ENCODE assay signal across 8 cellular contexts in the genomic region with DNA sequence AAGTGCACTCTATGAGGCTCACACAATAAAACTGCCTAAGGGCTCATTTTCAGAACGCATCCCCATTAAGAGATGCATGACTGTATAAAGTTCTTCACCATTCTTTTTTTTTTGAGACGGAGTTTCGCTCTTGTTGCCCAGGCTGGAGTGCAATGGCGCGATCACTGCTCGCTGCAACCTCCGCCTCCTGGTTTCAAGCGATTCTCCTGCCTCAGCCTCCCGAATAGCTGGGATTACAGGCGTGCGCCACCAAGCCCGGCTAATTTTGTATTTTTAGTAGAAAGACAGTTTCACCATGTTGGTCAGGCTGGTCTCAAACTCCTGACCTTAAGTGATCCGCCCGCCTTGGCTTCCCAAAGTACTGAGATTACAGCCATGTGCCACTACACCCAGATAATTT. TPM values are rescaled to one million over a fixed set of nuclear protein-coding genes. Genes with fewer than 3 reads are reported as not detected.
DNase-seq lines count a peak whose midpoint lies in the region; ATAC-seq and TF ChIP-seq lines count a peak whose summit lies in the region.
"Not testable (repeated sequence)": the region's sequence is repeated elsewhere in the genome, so short reads cannot be mapped to it uniquely, and the experiment has no call there.
"Had no signal": no experiment of that assay in that cellular context is flagged by ENCODE, and none has a peak within 500 bp of the region (broad histone marks: within the 10 kb centered on the region; RNA-seq: fewer than 3 reads in every experiment).

No MANE protein-coding gene starts in this region.

- not testable (repeated sequence) for DNase-seq in GM12864 (ENCODE audit: low read depth); NB4 (ENCODE audit: low read depth); WTC11 (ENCODE audit: low spot score); endothelial cell (ENCODE audit: low spot score); mesothelial cell of epicardium (ENCODE audit: low spot score in 2 of 2, unreplicated experiment in 2 of 2); sigmoid colon

- peaks cover 16% of the 10 kb centered on the region for H3K36me3 Mint-ChIP-seq in WTC11
- H3K36me3 Mint-ChIP-seq in activated naive CD8-positive, alpha-beta T cell = not testable (repeated sequence)
- H3K36me3 Mint-ChIP-seq in endothelial cell (ENCODE audit: low read depth, unreplicated experiment) = peaks cover 17% of the 10 kb centered on the region
- H3K36me3 Mint-ChIP-seq in mesothelial cell of epicardium = peaks cover 13% of the 10 kb centered on the region

- TF ChIP-seq EP300 in sigmoid colon (IDR thresholded peaks at IDR 0.05) = not testable (repeated sequence)

- 96% methylated on average over 14 of the region's 14 CpGs for WGBS in sigmoid colon, 2 donors

- H3K4me3 Mint-ChIP-seq in WTC11 (peak overlapping the region; percentile 98; the same call in 1 of the 2 replicates), endothelial cell (ENCODE audit: unreplicated experiment) (peak overlapping the region; percentile 97), mesothelial cell of epicardium (peak overlapping the region; percentile 20)
- H3K4me3 Mint-ChIP-seq in activated naive CD8-positive, alpha-beta T cell = peak overlapping the region; percentile 99

- CTCF ChIA-PET in WTC11 (lab: Charles Lee) = interaction anchor here (3.7 to 4.6 kb wide), 3 partner anchors 39 to 333 kb away, joined by 25 to 103 read pairs (median 48); no protein-coding TSS in a partner anchor

- TF ChIP-seq CTCF in GM12864 (IDR thresholded peaks at IDR 0.05; ENCODE audit: low read depth, low read length, missing control alignments); NB4 (IDR thresholded peaks at IDR 0.05; ENCODE audit: low read depth, low read length); WTC11 (IDR thresholded peaks at IDR 0.05); endothelial cell (IDR thresholded peaks at IDR 0.05; ENCODE audit: unreplicated experiment); mesothelial cell of epicardium (IDR thresholded peaks at IDR 0.05; ENCODE audit: unreplicated experiment); sigmoid colon (IDR thresholded peaks at IDR 0.05): not testable (repeated sequence)

- peak overlapping the region; percentile 97 to 98 (median 98) for H3K27ac ChIP-seq in sigmoid colon

- H3K36me3 ChIP-seq in sigmoid colon = not testable (repeated sequence)

- not testable (repeated sequence) for H3K9me3 ChIP-seq in sigmoid colon

- not testable (repeated sequence) for ATAC-seq in WTC11

- POLR2A ChIA-PET in WTC11 (lab: Charles Lee) = not testable (repeated sequence)

- intact Hi-C loops in sigmoid colon (cut with DNase I) = loop anchor here (5.0 kb wide), 1 partner anchor 210 kb away; a partner anchor contains a TSS

- not testable (repeated sequence) for H3K27ac Mint-ChIP-seq in WTC11; endothelial cell (ENCODE audit: unreplicated experiment)
- H3K27ac Mint-ChIP-seq in activated naive CD8-positive, alpha-beta T cell = peak overlapping the region; percentile 100
- peak overlapping the region; percentile 96 for H3K27ac Mint-ChIP-seq in mesothelial cell of epicardium

- H3K4me1 ChIP-seq in sigmoid colon = peaks cover 0 to 48% (median 24%) of the 10 kb centered on the region in 4 donors

- H3K27me3 ChIP-seq in sigmoid colon = not testable (repeated sequence)

- TF ChIP-seq POLR2A in NB4 (IDR thresholded peaks at IDR 0.05; ENCODE audit: extremely low read depth, insufficient read length); sigmoid colon (IDR thresholded peaks at IDR 0.05): not testable (repeated sequence)

- peaks cover 13% of the 10 kb centered on the region for H3K4me1 Mint-ChIP-seq in WTC11
- peaks cover 30% of the 10 kb centered on the region for H3K4me1 Mint-ChIP-seq in activated naive CD8-positive, alpha-beta T cell (ENCODE audit: low read depth)
- not testable (repeated sequence) for H3K4me1 Mint-ChIP-seq in endothelial cell (ENCODE audit: unreplicated experiment)
- H3K4me1 Mint-ChIP-seq in mesothelial cell of epicardium = peaks cover 15% of the 10 kb centered on the region

- H3K4me3 ChIP-seq in GM12864 (ENCODE audit: low read depth, low read length) = peak overlapping the region; percentile 81
- peak overlapping the region; percentile 99 for H3K4me3 ChIP-seq in NB4 (ENCODE audit: low read depth, low read length)
- not testable (repeated sequence) for H3K4me3 ChIP-seq in sigmoid colon

- H3K9me3 Mint-ChIP-seq in WTC11; activated naive CD8-positive, alpha-beta T cell (ENCODE audit: low read depth); endothelial cell (ENCODE audit: unreplicated experiment); mesothelial cell of epicardium: not testable (repeated sequence)

- H3K27me3 Mint-ChIP-seq in WTC11 (ENCODE audit: low read depth); activated naive CD8-positive, alpha-beta T cell; endothelial cell (ENCODE audit: unreplicated experiment); mesothelial cell of epicardium (ENCODE audit: low read depth): not testable (repeated sequence)

RNA-seq across cellular contexts. Expression of a gene that starts 2.2 kb away (rescaled TPM):
- total RNA-seq in WTC11 (2021) (94.2 to 103 TPM (median 94.6 TPM) in 3 replicates), endothelial cell (ENCODE audit: unreplicated experiment) (86.2 TPM), mesothelial cell of epicardium (59.2 to 65.9 TPM (median 61.3 TPM) in 3 replicates), sigmoid colon (10 to 100 TPM; 61.2 to 83.1 (median 70.8) TPM)
- 100 to 1,000 TPM; 130 to 191 (median 184) TPM for polyA plus RNA-seq in sigmoid colon

RNA-seq across cellular contexts. Expression of a gene that starts 16.3 kb away (rescaled TPM):
- total RNA-seq in WTC11 (2021) = 2.2 to 3.8 TPM (median 2.9 TPM) in 3 replicates
- 8.8 TPM for total RNA-seq in endothelial cell (ENCODE audit: unreplicated experiment)
- 3.5 to 4.7 TPM (median 3.7 TPM) in 3 replicates for total RNA-seq in mesothelial cell of epicardium
- total RNA-seq in sigmoid colon = 10 to 100 TPM in 1 of 4 donors, 1 to 10 TPM in 3; 1.7 to 14.6 (median 5.2) TPM
- polyA plus RNA-seq in sigmoid colon = 10 to 100 TPM in 1 of 3 donors, 1 to 10 TPM in 2; 6.2 to 10.8 (median 7.1) TPM
- total RNA-seq: ascending aorta had no signal

Comparison
In these comparisons a context has a peak if more than half of its experiments do, and no peak if none do; other contexts are left out.
1. H3K4me3 Mint-ChIP-seq: peak in every context shown above with its lines; median percentile 99 in activated naive CD8-positive, alpha-beta T cell; 98 in WTC11; 97 in endothelial cell; 20 in mesothelial cell of epicardium.